Comparison of ENCODE assay signal across 23 cellular contexts in genomic region chr1:34645109-34645688, GRCh38.
A peak's percentile ranks its signal among the peaks of the same experiment; 100 is the strongest.
DNase-seq lines count a peak whose midpoint lies in the region; ATAC-seq and FAIRE-seq lines count a peak whose summit lies in the region.
"Had no signal": no experiment of that assay in that cellular context is flagged by ENCODE, and none has a peak within 500 bp of the region (broad histone marks: within the 10 kb centered on the region; RNA-seq: fewer than 3 reads in every experiment).

No MANE protein-coding gene starts in this region.

- no peaks in the 10 kb centered on the region for H3K36me3 Mint-ChIP-seq in CD8-positive, alpha-beta memory T cell
- H3K36me3 Mint-ChIP-seq: CD4-positive, alpha-beta memory T cell had no signal

- no peaks in the 10 kb centered on the region for H3K9me3 ChIP-seq in CD8-positive, alpha-beta memory T cell (ENCODE audit: low read length)
- H3K9me3 ChIP-seq: SJSA1 had no signal

- FAIRE-seq in GM18507 (lab: Jason Lieb, UNC) = peak; percentile 44
- FAIRE-seq: GM12892 had no signal

- H3K27me3 Mint-ChIP-seq in CD8-positive, alpha-beta memory T cell = peaks cover 19 to 41% of the 10 kb centered on the region in 2 donors

- H3K27ac ChIP-seq in CD8-positive, alpha-beta memory T cell (ENCODE audit: low read depth, low read length) = no peak overlapping the region
- H3K27ac ChIP-seq: GM23248, SJSA1 had no signal

- no peak overlapping the region for H3K4me3 Mint-ChIP-seq in CD8-positive, alpha-beta memory T cell
- H3K4me3 Mint-ChIP-seq: CD4-positive, alpha-beta memory T cell had no signal

- H3K4me1 Mint-ChIP-seq in CD8-positive, alpha-beta memory T cell = no peaks in the 10 kb centered on the region

- no peaks in the 10 kb centered on the region for H3K4me1 ChIP-seq in CD8-positive, alpha-beta memory T cell (ENCODE audit: insufficient read depth, low read length)
- H3K4me1 ChIP-seq: SJSA1 had no signal

- peak; percentile 46 for ATAC-seq in HG02981 (IDR thresholded peaks at IDR 0.05; ENCODE audit: unreplicated experiment)

- CTCF ChIA-PET in CD8-positive, alpha-beta memory T cell (lab: Charles Lee) = no interaction called here

- POLR2A ChIA-PET in CD8-positive, alpha-beta memory T cell (lab: Charles Lee) = no interaction called here

- no peak for DNase-seq in GM18507 (ENCODE audit: extremely low spot score, insufficient read length, low read depth)
- peak; percentile 7 for DNase-seq in NCI-H69 (lab: John Stamatoyannopoulos, UW)
- DNase-seq in putamen (ENCODE audit: low spot score) = peak; percentile 25
- no peak for DNase-seq in RKO (ENCODE audit: low spot score)
- no peak for DNase-seq in T-helper 1 cell
- DNase-seq in CD8-positive, alpha-beta memory T cell = no peak
- DNase-seq: C1 segment of cervical spinal cord; CD4-positive, alpha-beta memory T cell; DMS79 treated with DMSO at 0.1 percent for 48 hours; GF-D8; GM23248; H7; Karpas-422; MV-4-11; NCI-H1105; NCI-H1436 treated with DMSO at 0.1 percent for 48 hours; NCI-H187 treated with DMSO at 0.1 percent for 48 hours; NCI-H526 treated with DMSO at 0.1 percent for 48 hours; Right ventricle myocardium superior; RPMI8226 had no signal

- no peak overlapping the region for H3K27ac Mint-ChIP-seq in CD8-positive, alpha-beta memory T cell

- H3K9me3 Mint-ChIP-seq in CD8-positive, alpha-beta memory T cell = no peaks in the 10 kb centered on the region
- H3K9me3 Mint-ChIP-seq: CD4-positive, alpha-beta memory T cell had no signal

- H3K27me3 ChIP-seq in CD8-positive, alpha-beta memory T cell (ENCODE audit: insufficient read depth, low read length, poor library complexity, severe bottlenecking) = no peaks in the 10 kb centered on the region

- no peak overlapping the region for H3K4me3 ChIP-seq in CD8-positive, alpha-beta memory T cell (ENCODE audit: low read length)
- H3K4me3 ChIP-seq: GM23248, SJSA1 had no signal

- no peaks in the 10 kb centered on the region for H3K36me3 ChIP-seq in CD8-positive, alpha-beta memory T cell (ENCODE audit: insufficient read depth, low read length)
- H3K36me3 ChIP-seq: SJSA1 had no signal

Comparison
In these comparisons a context has a peak if more than half of its experiments do, and no peak if none do; other contexts are left out.
1. DNase-seq: peak in NCI-H69 (single experiment) and putamen (single experiment); none in GM18507 (single experiment), RKO (single experiment), T-helper 1 cell (0 of 5) and CD8-positive, alpha-beta memory T cell (0 of 5).